8 cellular contexts compared by ENCODE assay signal in genomic region chr2:112055110-112055832, GRCh38. TPM values are rescaled to one million over a fixed set of nuclear protein-coding genes. Genes with fewer than 3 reads are reported as not detected.
DNase-seq lines count a peak whose midpoint lies in the region; ATAC-seq and TF ChIP-seq lines count a peak whose summit lies in the region.

TSS of gene TMEM87B (plus strand) at chr2:112055269. CDS start at chr2:112055592, 323 bp downstream.

- ATAC-seq in GM19372 (IDR thresholded peaks at IDR 0.05; ENCODE audit: low read depth, unreplicated experiment) (peak; percentile 34), HG03521 (IDR thresholded peaks at IDR 0.05; ENCODE audit: unreplicated experiment) (peak; percentile 56)

- no peak for TF ChIP-seq CTCF in CD14-positive monocyte (IDR thresholded peaks at IDR 0.05)
- no peak for TF ChIP-seq CTCF in lower leg skin (IDR thresholded peaks at IDR 0.05)

- H3K27ac Mint-ChIP-seq in CD14-positive monocyte = peak within 1 kb of the TSS; percentile 95 to 100 (median 98)

- no peaks in the 10 kb centered on the region for H3K9me3 Mint-ChIP-seq in CD14-positive monocyte

- H3K4me3 Mint-ChIP-seq in CD14-positive monocyte = peak within 1 kb of the TSS; percentile 94 to 99

- WGBS in lower leg skin, 2 donors = 1 to 2% methylated on average over 25 to 46 of the region's 76 CpGs

- no peak for TF ChIP-seq POLR2A in lower leg skin (IDR thresholded peaks at IDR 0.05)

- intact Hi-C loops in CD14-positive monocyte (cut with micrococcal nuclease) = loop anchor here (5.0 to 10.0 kb wide), 4 partner anchors 200 to 527 kb away; partner anchors contain the start of genes CHCHD5 (in 1 of the 2), RGPD8 (in 1 of the 2), ZC3H6 (in 1 of the 2) and ZC3H8 (in 1 of the 2)
- intact Hi-C loops in lower leg skin (cut with DNase I; ENCODE audit: low total_unique reads) = no loop called here

- H3K27me3 Mint-ChIP-seq in CD14-positive monocyte (ENCODE audit: low read depth in 3 of 3) = peaks cover 0 to 5% (median 0%) of the 10 kb centered on the region in 3 donors

- H3K4me3 ChIP-seq in lower leg skin (ENCODE audit: low read depth, poor library complexity, severe bottlenecking) = peak within 1 kb of the TSS; percentile 71

- H3K4me1 Mint-ChIP-seq in CD14-positive monocyte = peaks cover 34% of the 10 kb centered on the region

- DNase-seq in CD14-positive monocyte (ENCODE audit: low spot score) (peak; percentile 50), NCI-H748 (lab: John Stamatoyannopoulos, UW; ENCODE audit: unreplicated experiment) (peak; percentile 91), dermis microvascular lymphatic vessel endothelial cell (ENCODE audit: low read depth in 2 of 2) (peak; percentile 93 to 98), lower leg skin (ENCODE audit: low spot score in 2 of 2) (peak; percentile 97 to 99)
- DNase-seq in activated CD4-positive, alpha-beta T cell treated with anti-CD3 and anti-CD28 coated beads, Interleukin-2, amount 50 U/mL, for 1 hour = peak; percentile 98
- peak; percentile 95 to 98 (median 98) for DNase-seq in stimulated activated CD4-positive, alpha-beta T cell treated with anti-CD3 and anti-CD28 coated beads, TNF-alpha, amount 100 ng/mL, for 1 hour (ENCODE audit: low read depth in 3 of 3, low spot score in 1 of 3)

- peaks cover 17 to 21% of the 10 kb centered on the region in 2 donors for H3K36me3 Mint-ChIP-seq in CD14-positive monocyte

RNA-seq across cellular contexts. Expression of gene TMEM87B, which starts in this region (rescaled TPM):
- 10 to 100 TPM in 1 of 2 donors, 1 to 10 TPM in 1; 9.1 to 11.4 TPM for polyA plus RNA-seq in CD14-positive monocyte
- total RNA-seq in dermis microvascular lymphatic vessel endothelial cell (26.8 and 28.7 TPM in 2 replicates), lower leg skin (10 to 100 TPM; 21.5 to 27.0 (median 24.7) TPM)

Comparison
In these comparisons a context has a peak if more than half of its experiments do, and no peak if none do; other contexts are left out.
1. Peak in every context shown above with its lines: DNase-seq, ATAC-seq and H3K4me3 ChIP-seq.